Comparison of ENCODE assay signal across 1 cellular context in the genomic region with DNA sequence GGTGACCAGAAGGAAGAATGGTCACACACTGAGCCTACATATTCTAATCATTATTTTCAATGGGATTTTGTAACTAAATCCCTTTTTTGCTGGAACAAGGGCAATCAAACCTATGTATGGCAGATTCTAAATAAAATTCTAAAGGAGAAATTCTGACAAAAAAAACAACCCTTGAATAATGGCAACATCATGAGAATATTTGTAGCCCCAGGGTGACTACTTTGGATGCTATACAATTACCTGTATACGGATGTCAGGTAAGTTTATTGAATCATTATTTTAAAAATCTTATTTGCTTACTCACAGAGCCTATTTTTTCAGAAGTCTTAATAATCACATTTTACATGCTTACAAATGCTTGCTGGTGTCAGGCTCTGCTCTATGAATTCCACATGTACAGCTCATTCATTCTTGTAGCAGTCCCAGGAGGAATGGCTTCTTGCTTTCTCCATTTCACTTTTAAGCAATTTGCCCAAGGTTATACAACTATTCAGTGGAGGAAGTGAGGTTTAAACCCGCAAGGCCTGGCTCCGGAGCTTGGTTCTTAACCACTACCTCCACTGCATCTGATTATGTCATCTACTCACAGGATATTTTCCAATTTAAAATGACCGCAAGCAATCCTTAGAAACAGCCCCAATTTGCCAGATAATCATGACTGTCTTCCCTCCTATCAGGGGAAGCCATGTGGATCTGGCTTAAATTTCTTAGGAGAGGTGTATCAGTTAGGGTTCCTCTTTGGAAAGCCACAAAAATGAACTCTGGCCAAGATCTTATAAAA.
TF ChIP-seq lines count a peak whose summit lies in the region.

No MANE protein-coding gene starts in this region.

TF ChIP-seq in K562, 482 proteins besides CTCF, POLR2A, EP300 and RAD21 (continued from another document):
- TF ChIP-seq, protein P1, sequence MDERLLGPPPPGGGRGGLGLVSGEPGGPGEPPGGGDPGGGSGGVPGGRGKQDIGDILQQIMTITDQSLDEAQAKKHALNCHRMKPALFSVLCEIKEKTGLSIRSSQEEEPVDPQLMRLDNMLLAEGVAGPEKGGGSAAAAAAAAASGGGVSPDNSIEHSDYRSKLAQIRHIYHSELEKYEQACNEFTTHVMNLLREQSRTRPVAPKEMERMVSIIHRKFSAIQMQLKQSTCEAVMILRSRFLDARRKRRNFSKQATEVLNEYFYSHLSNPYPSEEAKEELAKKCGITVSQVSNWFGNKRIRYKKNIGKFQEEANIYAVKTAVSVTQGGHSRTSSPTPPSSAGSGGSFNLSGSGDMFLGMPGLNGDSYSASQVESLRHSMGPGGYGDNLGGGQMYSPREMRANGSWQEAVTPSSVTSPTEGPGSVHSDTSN (CRISPR knock-in tag; IDR thresholded peaks at IDR 0.05; ENCODE audit: low read depth), result no peak
- TF ChIP-seq, protein P1 (tag; conservative IDR thresholded peaks at IDR 0.05; ENCODE audit: low read depth), result no peak
- TF ChIP-seq FOXP1 (CRISPR knock-in tag; IDR thresholded peaks at IDR 0.05), result no peak
